In the genomic region with DNA sequence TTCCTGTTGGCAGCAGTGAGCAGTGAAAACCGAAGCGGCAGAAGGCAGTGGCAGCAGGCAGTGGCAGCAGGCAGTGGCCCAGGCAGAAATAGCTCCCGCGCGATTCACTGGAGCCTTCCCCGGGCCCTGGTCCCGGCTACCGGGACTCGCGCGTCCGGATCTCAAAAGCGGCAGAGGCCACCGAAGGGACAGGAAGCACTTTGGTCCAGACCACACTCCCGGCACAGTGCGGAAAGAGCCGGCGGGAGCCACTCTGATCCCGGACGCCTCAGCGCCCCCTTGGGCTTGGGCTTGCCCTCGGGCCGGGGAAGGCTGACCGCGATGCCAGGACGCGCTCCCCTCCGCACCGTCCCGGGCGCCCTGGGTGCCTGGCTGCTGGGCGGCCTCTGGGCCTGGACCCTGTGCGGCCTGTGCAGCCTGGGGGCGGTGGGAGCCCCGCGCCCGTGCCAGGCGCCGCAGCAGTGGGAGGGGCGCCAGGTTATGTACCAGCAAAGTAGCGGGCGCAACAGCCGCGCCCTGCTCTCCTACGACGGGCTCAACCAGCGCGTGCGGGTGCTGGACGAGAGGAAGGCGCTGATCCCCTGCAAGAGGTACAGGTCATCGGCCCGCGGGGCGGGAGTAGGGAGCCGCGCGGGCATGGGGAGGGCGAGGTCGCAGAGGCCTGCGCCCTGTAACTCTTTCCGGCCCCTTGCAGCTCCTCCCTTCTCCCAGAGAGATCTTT, we compare ENCODE assay signal across 8 cellular contexts. TPM values are rescaled to one million over a fixed set of nuclear protein-coding genes. Genes with fewer than 3 reads are reported as not detected.
DNase-seq lines count a peak whose midpoint lies in the region; ATAC-seq, FAIRE-seq and TF ChIP-seq lines count a peak whose summit lies in the region.

A gene (plus strand): TSS at position 22 of the 721 bp plus-strand sequence. CDS start 300 bp downstream, at position 322.

- H3K4me1 Mint-ChIP-seq in CD4-positive, alpha-beta memory T cell, result peaks cover 8 to 21% (median 12%) of the 10 kb centered on the region in 4 donors

- H3K36me3 ChIP-seq in CD4-positive, alpha-beta memory T cell (ENCODE audit: insufficient read depth, low read length), result no peaks in the 10 kb centered on the region
- H3K36me3 ChIP-seq in K562 (ENCODE audit: control insufficient read depth, insufficient read depth, low read length) (no peaks in the 10 kb centered on the region), gastrocnemius medialis (no peaks in the 10 kb centered on the region)

- BruUV-seq in K562 (replicated peaks; lab: Mats Ljungman, UMichigan), result no TSS peak

- H3K79me2 ChIP-seq in K562 (ENCODE audit: control insufficient read depth, insufficient read depth, low read length), result no peaks in the 10 kb centered on the region

- FAIRE-seq in K562 (lab: Jason Lieb, UNC), result no peak

- POLR2A ChIA-PET in CD4-positive, alpha-beta memory T cell (lab: Charles Lee; ENCODE audit: partially characterized antibody), result no interaction called here
- POLR2A ChIA-PET in K562 (lab: Yijun Ruan, JAX), result no interaction called here

- no peak within 1 kb of the TSS for H3K4me3 ChIP-seq in CD4-positive, alpha-beta memory T cell (ENCODE audit: low read length in 2 of 2)
- H3K4me3 ChIP-seq in K562, result no peak within 1 kb of the TSS
- peak within 1 kb of the TSS; percentile 76 for H3K4me3 ChIP-seq in iPS-18c (ENCODE audit: insufficient read depth, low read depth, low read length)
- peak within 1 kb of the TSS; percentile 74 to 85 (median 82) for H3K4me3 ChIP-seq in gastrocnemius medialis

- TF ChIP-seq EP300 in K562 (IDR thresholded peaks at IDR 0.05; ENCODE audit: low read length), result no peak

- H3K4me3 Mint-ChIP-seq in CD4-positive, alpha-beta memory T cell, result peak within 1 kb of the TSS; percentile 59 to 85 (median 70)

- H4K20me1 ChIP-seq in K562 (replicated peaks; ENCODE audit: control insufficient read depth, insufficient read depth, low read length), result no peaks in the 10 kb centered on the region

- TF ChIP-seq CTCF in K562 (IDR thresholded peaks at IDR 0.05 in 2 of 3, conservative IDR thresholded peaks at IDR 0.05 in 1 of 3; ENCODE audit: insufficient read depth in 2 of 3, low read depth in 1 of 3, low read length in 3 of 3), result no peak
- TF ChIP-seq CTCF in gastrocnemius medialis (IDR thresholded peaks at IDR 0.05 in 4 of 5, conservative IDR thresholded peaks at IDR 0.05 in 1 of 5), result peak in 2 of 5 experiments; percentile 34 to 43

- no peak for TF ChIP-seq RAD21 in K562 (CRISPR knock-in tag; conservative IDR thresholded peaks at IDR 0.05 in 1 of 2, IDR thresholded peaks at IDR 0.05 in 1 of 2)

- TF ChIP-seq POLR2A in K562 (conservative IDR thresholded peaks at IDR 0.05) (no peak), gastrocnemius medialis (IDR thresholded peaks at IDR 0.05) (peak in 1 of 2 donors; percentile 25)

- peaks cover 0 to 15% (median 5%) of the 10 kb centered on the region in 8 donors for H3K9me3 Mint-ChIP-seq in CD4-positive, alpha-beta memory T cell

- peak within 1 kb of the TSS; percentile 31 to 34; a peak in 3 of 4 replicates for H3K9ac ChIP-seq in K562 (ENCODE audit: insufficient read depth in 1 of 2, low read depth in 2 of 2, low read length in 2 of 2)

- peak in 3 of 5 donors; percentile 3 to 9 (median 7) for DNase-seq in CD4-positive, alpha-beta memory T cell
- peak; percentile 49 for DNase-seq in NOMO-1 treated with DMSO at 0.1 percent for 48 hours (lab: John Stamatoyannopoulos, UW; ENCODE audit: unreplicated experiment)
- no peak for DNase-seq in K562 (ENCODE audit: extremely low read depth in 1 of 4, low spot score in 3 of 4)
- DNase-seq in gastrocnemius medialis, result peak; percentile 53 to 77

- H3K9me1 ChIP-seq in K562 (ENCODE audit: control insufficient read depth, insufficient read depth, low read length), result no peaks in the 10 kb centered on the region

- intact Hi-C loops in CD4-positive, alpha-beta memory T cell (cut with micrococcal nuclease), result no loop called here
- intact Hi-C loops in K562 (cut with micrococcal nuclease) (no loop called here), gastrocnemius medialis (cut with DNase I; ENCODE audit: low total_unique reads) (loop anchor here (2.0 kb wide), 1 partner anchor 258 kb away; a partner anchor contains a TSS)

- H3K4me2 ChIP-seq in K562 (ENCODE audit: insufficient read depth, low read length), result peak within 1 kb of the TSS; percentile 40; the same call in 1 of the 2 replicates

- CTCF ChIA-PET in CD4-positive, alpha-beta memory T cell (lab: Charles Lee; ENCODE audit: partially characterized antibody), result no interaction called here
- CTCF ChIA-PET in K562 (lab: Yijun Ruan, JAX; ENCODE audit: low intra/inter-chr PET ratio), result interaction anchor here (0.6 kb wide), 1 partner anchor 185 kb away, joined by 3 read pairs; no protein-coding TSS in a partner anchor

- peaks cover 45 to 54% of the 10 kb centered on the region in 2 donors for H3K27me3 Mint-ChIP-seq in CD4-positive, alpha-beta memory T cell

- no peaks in the 10 kb centered on the region for H3K36me3 Mint-ChIP-seq in CD4-positive, alpha-beta memory T cell

- H3K27ac Mint-ChIP-seq in CD4-positive, alpha-beta memory T cell, result peak within 1 kb of the TSS in 1 of 7 donors; percentile 53

- H2AFZ ChIP-seq in K562 (ENCODE audit: low read depth, low read length), result peak within 1 kb of the TSS; percentile 94

- in situ Hi-C loops in K562 (cut with MboI), result no loop called here
- in situ Hi-C loops in gastrocnemius medialis (cut with MboI; ENCODE audit: low sequenced_read_pairs in 4 of 4), result loop anchor here in 2 of 4 donors (25.0 kb wide), 2 partner anchors 292 to 417 kb away; no protein-coding TSS in a partner anchor

- H3K9me3 ChIP-seq in CD4-positive, alpha-beta memory T cell (ENCODE audit: control insufficient read depth in 1 of 2, low read length in 2 of 2), result no peaks in the 10 kb centered on the region
- H3K9me3 ChIP-seq in K562 (replicated peaks; ENCODE audit: control insufficient read depth, insufficient read depth, low read depth, low read length) (no peaks in the 10 kb centered on the region), iPS-18c (ENCODE audit: control insufficient read depth, insufficient read depth, low read length) (no peaks in the 10 kb centered on the region), gastrocnemius medialis (no peaks in the 10 kb centered on the region)

- H3K27ac ChIP-seq in CD4-positive, alpha-beta memory T cell (ENCODE audit: low read depth, low read length), result no peak within 1 kb of the TSS
- H3K27ac ChIP-seq in K562 (ENCODE audit: extremely low read depth, low read depth, low read length) (peak within 1 kb of the TSS; percentile 64), gastrocnemius medialis (peak within 1 kb of the TSS; percentile 89 to 94 (median 91))

- H3K27me3 ChIP-seq in CD4-positive, alpha-beta memory T cell (ENCODE audit: insufficient read depth, low read length), result peaks cover 6% of the 10 kb centered on the region
- H3K27me3 ChIP-seq in K562 (ENCODE audit: control insufficient read depth in 2 of 2, insufficient read depth in 2 of 2, low read length in 2 of 2) (peaks cover 0 to 8% of the 10 kb centered on the region in 2 experiments; a peak in 3 of 5 replicates), gastrocnemius medialis (no peaks in the 10 kb centered on the region)

- ATAC-seq in GM18909 (IDR thresholded peaks at IDR 0.05; ENCODE audit: poor library complexity, unreplicated experiment) (peak; percentile 74), HG03439 (IDR thresholded peaks at IDR 0.05; ENCODE audit: unreplicated experiment) (peak; percentile 38), K562 (peak; percentile 64), gastrocnemius medialis (peak; percentile 63 to 78), HG02970 (IDR thresholded peaks at IDR 0.05; ENCODE audit: low FRiP score, unreplicated experiment) (no peak)

- peaks cover 8% of the 10 kb centered on the region for H3K4me1 ChIP-seq in CD4-positive, alpha-beta memory T cell (ENCODE audit: insufficient read depth, low read length)
- H3K4me1 ChIP-seq in K562 (replicated peaks in 1 of 2; ENCODE audit: control insufficient read depth in 2 of 2, insufficient read depth in 2 of 2, low read length in 2 of 2), result peaks cover 9 to 25% of the 10 kb centered on the region in 2 experiments; a peak in 4 of 5 replicates
- H3K4me1 ChIP-seq in gastrocnemius medialis, result peaks cover 33 to 40% of the 10 kb centered on the region in 2 donors

- 80% methylated on average over 24 of the region's 62 CpGs for WGBS in K562 (ENCODE audit: insufficient coverage, low coverage, missing lambda C conversion rate)

TF ChIP-seq in K562, 482 proteins besides CTCF, POLR2A, EP300 and RAD21:
- TF ChIP-seq, protein P1, sequence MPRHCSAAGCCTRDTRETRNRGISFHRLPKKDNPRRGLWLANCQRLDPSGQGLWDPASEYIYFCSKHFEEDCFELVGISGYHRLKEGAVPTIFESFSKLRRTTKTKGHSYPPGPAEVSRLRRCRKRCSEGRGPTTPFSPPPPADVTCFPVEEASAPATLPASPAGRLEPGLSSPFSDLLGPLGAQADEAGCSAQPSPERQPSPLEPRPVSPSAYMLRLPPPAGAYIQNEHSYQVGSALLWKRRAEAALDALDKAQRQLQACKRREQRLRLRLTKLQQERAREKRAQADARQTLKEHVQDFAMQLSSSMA (CRISPR knock-in tag; IDR thresholded peaks at IDR 0.05), result no peak
- peak; percentile 77 for TF ChIP-seq PCBP1 (IDR thresholded peaks at IDR 0.05; ENCODE audit: low read depth, low read length, poor library complexity, severe bottlenecking)
TF ChIP-seq in K562: peak in this region for 1.

RNA-seq across cellular contexts. Expression of the gene that starts here (rescaled TPM):
- under 1 TPM; 0.19 to 0.41 TPM for total RNA-seq in CD4-positive, alpha-beta memory T cell
- under 1 TPM; 0.32 to 0.37 TPM for polyA plus RNA-seq in CD4-positive, alpha-beta memory T cell
- not detected in 2 replicates for total RNA-seq in K562 (2011; cell fraction: chromatin; rRNA removed; ENCODE audit: low replicate concordance)
- not detected in 2 replicates for total RNA-seq in K562 (2011; cell fraction: nucleolus; rRNA removed)
- not detected in 2 replicates for total RNA-seq in K562 (2011; cell fraction: nucleoplasm; rRNA removed)
- total RNA-seq in K562 (2014; rRNA removed) (not detected in 2 replicates), K562 (2014; rRNA removed; fragmentation: Illumina TruSeq; extraction: Trizol) (not detected in 2 replicates), K562 (2015; rRNA removed; fragmentation: Illumina TruSeq; extraction: Trizol) (not detected in 2 replicates), K562 (2021) (0.11 and 0.22 TPM in 2 replicates), gastrocnemius medialis (10 to 100 TPM; 32.2 to 60.2 (median 47.5) TPM)
- polyA plus RNA-seq in K562 (2011; rRNA removed) (not detected in 2 replicates), K562 (2014; fragmentation: Illumina TruSeq; extraction: Trizol) (not detected in 2 replicates), K562 (2014; fragmentation: Nextera tagmentation; extraction: Ambion mirVana) (under 1 TPM in 1 of 2 experiments, not detected in 1; 0.01 TPM), K562 (2014; rRNA removed) (not detected in 2 replicates)
- not detected in 2 replicates for polyA plus RNA-seq in K562 (2011; cell fraction: cytosol; rRNA removed)
- not detected in 2 replicates for polyA plus RNA-seq in K562 (2011; cell fraction: nucleus; rRNA removed)
- polyA plus RNA-seq in K562 (2012), result not detected in 2 replicates
- not detected in 2 replicates for polyA minus RNA-seq in K562 (2011; rRNA and poly(A)+ RNA removed)
- polyA minus RNA-seq in K562 (2011; cell fraction: cytosol; rRNA and poly(A)+ RNA removed), result not detected in 2 replicates
- not detected in 2 replicates for polyA minus RNA-seq in K562 (2011; cell fraction: nucleus; rRNA and poly(A)+ RNA removed)

Comparison
In these comparisons a context has a peak if more than half of its experiments do, and no peak if none do; other contexts are left out.
1. RNA of the gene that starts here (total RNA-seq): 32.2 to 60.2 TPM in gastrocnemius medialis; 0.19 to 0.41 TPM in CD4-positive, alpha-beta memory T cell and 0.11 to 0.22 TPM in K562; every median in the first group is over 10 times any median in the second.
2. Peak in DNase-seq in CD4-positive, alpha-beta memory T cell; RNA of the gene not detected or under 1 TPM.
3. Peak in ATAC-seq, H3K27ac ChIP-seq, H3K9ac ChIP-seq and H3K4me2 ChIP-seq in K562; RNA of the gene not detected or under 1 TPM.
4. DNase-seq: peak in NOMO-1 treated with DMSO at 0.1 percent for 48 hours (single experiment) and gastrocnemius medialis (2 of 2); none in K562 (0 of 4).
5. H3K4me3 ChIP-seq: peak in iPS-18c (single experiment) and gastrocnemius medialis (4 of 4); none in CD4-positive, alpha-beta memory T cell (0 of 2) and K562 (single experiment).